Comparison of ENCODE assay signal across 14 cellular contexts in genomic region chr2:112782234-112782799, GRCh38. TPM values are rescaled to one million over a fixed set of nuclear protein-coding genes. Genes with fewer than 3 reads are reported as not detected.
A peak's percentile ranks its signal among the peaks of the same experiment; 100 is the strongest.
DNase-seq lines count a peak whose midpoint lies in the region; ATAC-seq lines count a peak whose summit lies in the region.
"Had no signal": no experiment of that assay in that cellular context is flagged by ENCODE, and none has a peak within 500 bp of the region (broad histone marks: within the 10 kb centered on the region; RNA-seq: fewer than 3 reads in every experiment).

No MANE protein-coding gene starts in this region.

- H4K20me1 ChIP-seq in GM23248 (ENCODE audit: insufficient read depth), result no peaks in the 10 kb centered on the region

- peaks cover 18% of the 10 kb centered on the region for H3K27me3 Mint-ChIP-seq in activated T-helper 17 cell treated with anti-CD3 and anti-CD28 coated beads, Interleukin-2, amount 50 U/mL, for 72 hours

- H3F3A ChIP-seq in GM23248 (ENCODE audit: insufficient read depth), result no peaks in the 10 kb centered on the region

- 52 to 66% methylated on average over 3 of the region's 3 CpGs for WGBS in GM23248 (ENCODE audit: low coverage in 1 of 2, low lambda C conversion rate in 2 of 2, missing lambda C conversion rate in 2 of 2), 2 experiments

- H3K4me1 Mint-ChIP-seq in activated T-helper 17 cell treated with anti-CD3 and anti-CD28 coated beads, Interleukin-2, amount 50 U/mL, for 72 hours, result peaks cover 19% of the 10 kb centered on the region

- H3K9me2 ChIP-seq in GM23248 (ENCODE audit: insufficient read depth), result no peaks in the 10 kb centered on the region

- DNase-seq in HAP-1 (ENCODE audit: low spot score in 2 of 2) (no peak), GM23248 (no peak), mesenteric fat pad (ENCODE audit: low spot score) (no peak)
- DNase-seq in stimulated activated CD4-positive, alpha-beta T cell treated with anti-CD3 and anti-CD28 coated beads, Interleukin-4, amount 100 ng/mL, for 4 hours, result no peak
- DNase-seq: amygdala, NCI-H1105, RPMI8226 had no signal

- H3K9me3 Mint-ChIP-seq in activated T-helper 17 cell treated with anti-CD3 and anti-CD28 coated beads, Interleukin-2, amount 50 U/mL, for 72 hours, result no peaks in the 10 kb centered on the region

- H2AFZ ChIP-seq in GM23248, result no peak overlapping the region

- in situ Hi-C loops in HAP-1 (cut with MboI; ENCODE audit: low sequenced_read_pairs), result no loop called here
- in situ Hi-C loops in GM23248 (cut with MboI), result no loop called here

- H3K4me1 ChIP-seq in HAP-1 (peaks cover 10% of the 10 kb centered on the region), GM23248 (ENCODE audit: insufficient read depth) (peaks cover 6% of the 10 kb centered on the region; the same call in 1 of the 2 replicates)

- H3K9me3 ChIP-seq in HAP-1 (no peaks in the 10 kb centered on the region), GM23248 (ENCODE audit: low read depth) (no peaks in the 10 kb centered on the region)
- H3K9me3 ChIP-seq: neutrophil had no signal

- H3K79me2 ChIP-seq in GM23248 (ENCODE audit: insufficient read depth), result no peaks in the 10 kb centered on the region

- H3K36me3 Mint-ChIP-seq in activated T-helper 17 cell treated with anti-CD3 and anti-CD28 coated beads, Interleukin-2, amount 50 U/mL, for 72 hours (ENCODE audit: low read depth), result peaks cover 48% of the 10 kb centered on the region

- H3K4me3 Mint-ChIP-seq in activated T-helper 17 cell treated with anti-CD3 and anti-CD28 coated beads, Interleukin-2, amount 50 U/mL, for 72 hours, result peak overlapping the region; percentile 70

- no peak overlapping the region for H3K4me3 ChIP-seq in HAP-1
- no peak overlapping the region for H3K4me3 ChIP-seq in GM23248

- H3K27me3 ChIP-seq in HAP-1 (ENCODE audit: low read depth), result no peaks in the 10 kb centered on the region
- H3K27me3 ChIP-seq in GM23248 (replicated peaks; ENCODE audit: insufficient read depth), result no peaks in the 10 kb centered on the region

- peak; percentile 77 for ATAC-seq in GM18508 (IDR thresholded peaks at IDR 0.05; ENCODE audit: insufficient read depth, unreplicated experiment)
- ATAC-seq in GM21360 (IDR thresholded peaks at IDR 0.05; ENCODE audit: unreplicated experiment), result peak; percentile 78
- ATAC-seq in HG03060 (IDR thresholded peaks at IDR 0.05; ENCODE audit: low read depth, unreplicated experiment), result peak; percentile 46
- ATAC-seq in activated T-helper 17 cell treated with anti-CD3 and anti-CD28 coated beads, Interleukin-2, amount 50 U/mL, for 72 hours (replicated peaks), result peak; percentile 40
- ATAC-seq: HCT116 had no signal

- H3K9ac ChIP-seq in GM23248, result no peak overlapping the region

- peak overlapping the region; percentile 39 for H3K27ac Mint-ChIP-seq in activated T-helper 17 cell treated with anti-CD3 and anti-CD28 coated beads, Interleukin-2, amount 50 U/mL, for 72 hours

- H3K4me2 ChIP-seq in GM23248 (ENCODE audit: unreplicated experiment), result no peak overlapping the region

- H3K36me3 ChIP-seq in HAP-1 (replicated peaks) (no peaks in the 10 kb centered on the region), GM23248 (ENCODE audit: low read depth) (no peaks in the 10 kb centered on the region)
- H3K36me3 ChIP-seq: neutrophil had no signal

- no peak overlapping the region for H3K27ac ChIP-seq in GM23248
- H3K27ac ChIP-seq: neutrophil had no signal

RNA-seq across cellular contexts. Expression of gene IL1A, which starts 2.0 kb away (rescaled TPM):
- total RNA-seq in activated T-helper 17 cell treated with anti-CD3 and anti-CD28 coated beads, Interleukin-2, amount 50 U/mL, for 72 hours, result 10 to 100 TPM in 1 of 2 donors, 1 to 10 TPM in 1; 4.3 to 27.1 TPM
- total RNA-seq in GM23248 (2014; rRNA removed; shearing (Covaris generic)), result 0.54 TPM in 1 of 2 replicates, not detected in the other
- 0.14 TPM in 1 of 2 replicates, not detected in the other for polyA plus RNA-seq in GM23248 (2016; fragmentation: Nextera tagmentation; extraction: Ambion mirVana)
- not detected for total RNA-seq in mesenteric fat pad

RNA-seq across cellular contexts. Expression of gene CKAP2L, which starts 17.9 kb away (rescaled TPM):
- 10 to 100 TPM; 31.4 to 35.8 TPM for total RNA-seq in activated T-helper 17 cell treated with anti-CD3 and anti-CD28 coated beads, Interleukin-2, amount 50 U/mL, for 72 hours
- total RNA-seq in GM23248 (2014; rRNA removed; shearing (Covaris generic)), result 5.2 and 6.6 TPM in 2 replicates
- 9.0 and 10.9 TPM in 2 replicates for polyA plus RNA-seq in GM23248 (2016; fragmentation: Nextera tagmentation; extraction: Ambion mirVana)
- not detected for total RNA-seq in mesenteric fat pad

RNA-seq across cellular contexts. Expression of gene IL1B, which starts 54.3 kb away (rescaled TPM):
- under 1 TPM in 1 of 2 donors, not detected in 1; 0.40 TPM for total RNA-seq in activated T-helper 17 cell treated with anti-CD3 and anti-CD28 coated beads, Interleukin-2, amount 50 U/mL, for 72 hours
- total RNA-seq in GM23248 (2014; rRNA removed; shearing (Covaris generic)), result 0.86 and 3.8 TPM in 2 replicates
- 1.1 and 2.2 TPM in 2 replicates for polyA plus RNA-seq in GM23248 (2016; fragmentation: Nextera tagmentation; extraction: Ambion mirVana)
- 8.2 TPM for total RNA-seq in mesenteric fat pad
- total RNA-seq: epithelial cell of proximal tubule had no signal
